ENCODE assay signal across 8 cellular contexts in genomic region chr7:7183061-7183832, GRCh38. TPM values are rescaled to one million over a fixed set of nuclear protein-coding genes. Genes with fewer than 3 reads are reported as not detected.
DNase-seq lines count a peak whose midpoint lies in the region; ATAC-seq, FAIRE-seq and TF ChIP-seq lines count a peak whose summit lies in the region.

No MANE protein-coding gene starts in this region.

- peak; percentile 34 to 52 for DNase-seq in A549 (ENCODE audit: low read depth in 1 of 2, low spot score in 1 of 2)
- peak; percentile 73 for DNase-seq in NCI-H226
- DNase-seq in activated T-cell treated with anti-CD3 and anti-CD28 coated beads, Interleukin-2, amount 50 U/mL, for 72 hours: peak; percentile 51 to 67
- peak; percentile 23 for DNase-seq in fibroblast of gingiva (ENCODE audit: low read depth)
- no peak for DNase-seq in thoracic aorta (ENCODE audit: low spot score)

- CTCF ChIA-PET in A549 (lab: Yijun Ruan, JAX): interaction anchor here (1.0 to 2.6 kb wide), 6 partner anchors 34 to 239 kb away, joined by 4 to 11 read pairs (median 6); no protein-coding TSS in a partner anchor

- no peak for TF ChIP-seq EP300 in A549 (IDR thresholded peaks at IDR 0.05)

- H3K4me3 ChIP-seq in A549: peak overlapping the region; percentile 72
- peak overlapping the region; percentile 93 for H3K4me3 ChIP-seq in thoracic aorta

- H3K9me3 ChIP-seq in A549: no peaks in the 10 kb centered on the region
- H3K9me3 ChIP-seq in thoracic aorta: no peaks in the 10 kb centered on the region

- 8% methylated on average over 9 of the region's 44 CpGs for WGBS in A549 (ENCODE audit: missing lambda C conversion rate)

- POLR2A ChIA-PET in A549 (lab: Yijun Ruan, JAX): interaction anchor here (0.6 to 2.3 kb wide), 4 partner anchors 15 to 242 kb away, joined by 3 to 8 read pairs (median 3); no protein-coding TSS in a partner anchor

- TF ChIP-seq CTCF in A549 (IDR thresholded peaks at IDR 0.05): no peak
- TF ChIP-seq CTCF in nephron (IDR thresholded peaks at IDR 0.05; ENCODE audit: unreplicated experiment in 3 of 3): no peak
- TF ChIP-seq CTCF in thoracic aorta (IDR thresholded peaks at IDR 0.05): no peak

- no peaks in the 10 kb centered on the region for H3K9me3 Mint-ChIP-seq in activated T-cell treated with anti-CD3 and anti-CD28 coated beads, Interleukin-2, amount 50 U/mL, for 72 hours
- no peaks in the 10 kb centered on the region for H3K9me3 Mint-ChIP-seq in nephron

- H3K27ac Mint-ChIP-seq in activated T-cell treated with anti-CD3 and anti-CD28 coated beads, Interleukin-2, amount 50 U/mL, for 72 hours: peak overlapping the region; percentile 96
- peak overlapping the region; percentile 21 to 98 (median 74) for H3K27ac Mint-ChIP-seq in nephron

- no peaks in the 10 kb centered on the region for H3K36me3 ChIP-seq in thoracic aorta

- H3K4me1 ChIP-seq in A549: peaks cover 29% of the 10 kb centered on the region
- peaks cover 10 to 12% of the 10 kb centered on the region in 2 donors for H3K4me1 ChIP-seq in thoracic aorta (ENCODE audit: control insufficient read depth in 1 of 2, low read depth in 2 of 2)

- peak overlapping the region; percentile 88 to 97 for H3K4me3 Mint-ChIP-seq in activated T-cell treated with anti-CD3 and anti-CD28 coated beads, Interleukin-2, amount 50 U/mL, for 72 hours
- peak overlapping the region; percentile 86 to 97 (median 96) for H3K4me3 Mint-ChIP-seq in nephron

- peak overlapping the region; percentile 79 to 92 for H3K27ac ChIP-seq in A549
- peak overlapping the region; percentile 89 to 92 for H3K27ac ChIP-seq in thoracic aorta

- FAIRE-seq in A549 (lab: Jason Lieb, UNC): no peak

- ATAC-seq in A549: peak; percentile 62 to 74
- peak; percentile 29 for ATAC-seq in GM18505 (IDR thresholded peaks at IDR 0.05; ENCODE audit: unreplicated experiment)
- ATAC-seq in HG02973 (IDR thresholded peaks at IDR 0.05; ENCODE audit: unreplicated experiment): peak; percentile 20
- ATAC-seq in activated T-cell treated with anti-CD3 and anti-CD28 coated beads, Interleukin-2, amount 50 U/mL, for 72 hours (replicated peaks in 1 of 2): peak; percentile 36 to 38
- ATAC-seq in thoracic aorta (ENCODE audit: insufficient number of reproducible peaks, low FRiP score, low read depth): peak; percentile 15

- no peaks in the 10 kb centered on the region for H3K27me3 ChIP-seq in thoracic aorta (replicated peaks; ENCODE audit: insufficient read depth)

- H3K4me1 Mint-ChIP-seq in activated T-cell treated with anti-CD3 and anti-CD28 coated beads, Interleukin-2, amount 50 U/mL, for 72 hours (ENCODE audit: low read depth): peaks cover 25% of the 10 kb centered on the region
- peaks cover 21% of the 10 kb centered on the region for H3K4me1 Mint-ChIP-seq in nephron

- peak overlapping the region; percentile 91 for H3K4me2 ChIP-seq in A549

- no peak for TF ChIP-seq RAD21 in A549 (conservative IDR thresholded peaks at IDR 0.05 in 1 of 2, IDR thresholded peaks at IDR 0.05 in 1 of 2)

- TF ChIP-seq POLR2A in A549 (IDR thresholded peaks at IDR 0.05; ENCODE audit: low read length) (no peak; the same call in 1 of the 2 replicates), GM18505 (IDR thresholded peaks at IDR 0.05; ENCODE audit: borderline replicate concordance, extremely low read depth, insufficient read depth, insufficient read length) (peak; percentile 19)

- peaks cover 0 to 1% of the 10 kb centered on the region in 2 donors for H3K36me3 Mint-ChIP-seq in activated T-cell treated with anti-CD3 and anti-CD28 coated beads, Interleukin-2, amount 50 U/mL, for 72 hours (ENCODE audit: insufficient read depth in 2 of 2)
- H3K36me3 Mint-ChIP-seq in nephron (ENCODE audit: low read depth): no peaks in the 10 kb centered on the region

- no peaks in the 10 kb centered on the region for H3K27me3 Mint-ChIP-seq in activated T-cell treated with anti-CD3 and anti-CD28 coated beads, Interleukin-2, amount 50 U/mL, for 72 hours (ENCODE audit: low read depth)
- no peaks in the 10 kb centered on the region for H3K27me3 Mint-ChIP-seq in nephron (ENCODE audit: low read depth)

TF ChIP-seq in A549, 52 proteins besides CTCF, POLR2A, EP300 and RAD21:
- TF ChIP-seq POLR2AphosphoS2 (conservative IDR thresholded peaks at IDR 0.05; ENCODE audit: low read length): no peak
- TF ChIP-seq BHLHE40 (IDR thresholded peaks at IDR 0.05; ENCODE audit: low read depth, low read length): no peak
- TF ChIP-seq TFCP2L1 (CRISPR knock-in tag; IDR thresholded peaks at IDR 0.05): no peak
- no peak for TF ChIP-seq SREBF2 (IDR thresholded peaks at IDR 0.05)
- no peak for TF ChIP-seq MYC (IDR thresholded peaks at IDR 0.05; ENCODE audit: borderline replicate concordance, low read length)
- TF ChIP-seq HEYL (CRISPR knock-in tag; IDR thresholded peaks at IDR 0.05): no peak
- TF ChIP-seq REST (IDR thresholded peaks at IDR 0.05): no peak
- TF ChIP-seq HMGXB4 (CRISPR knock-in tag; IDR thresholded peaks at IDR 0.05; ENCODE audit: borderline replicate concordance): no peak
- no peak for TF ChIP-seq FOXS1 (CRISPR knock-in tag; IDR thresholded peaks at IDR 0.05)

RNA-seq across cellular contexts. Expression of gene C1GALT1, which starts 0.9 kb away (rescaled TPM):
- polyA plus RNA-seq in A549 (2011; rRNA removed) (37.7 and 50.1 TPM in 2 replicates), A549 (2017; fragmentation: RNase III; extraction: RNeasy Plus Mini Kit Qiagen cat#74134 plus additional on column Dnase treatment) (24.1 to 25.1 TPM (median 24.6 TPM) in 3 replicates)
- polyA plus RNA-seq in A549 (2012; cell fraction: cytosol; rRNA removed): 11.0 and 11.2 TPM in 2 replicates
- polyA plus RNA-seq in A549 (2012; cell fraction: nucleus; rRNA removed): 7.5 and 9.6 TPM in 2 replicates
- polyA minus RNA-seq in A549 (2011; rRNA and poly(A)+ RNA removed): 5.9 and 6.3 TPM in 2 replicates
- 10 to 100 TPM; 31.0 to 31.8 TPM for total RNA-seq in activated T-cell treated with anti-CD3 and anti-CD28 coated beads, Interleukin-2, amount 50 U/mL, for 72 hours
- total RNA-seq in thoracic aorta: 10 to 100 TPM in 1 of 2 donors, 1 to 10 TPM in 1; 9.3 to 42.3 TPM

Comparison
In these comparisons a context has a peak if more than half of its experiments do, and no peak if none do; other contexts are left out.
1. ATAC-seq: peak in every context shown above with its lines; median percentile 68 in A549; 37 in activated T-cell treated with anti-CD3 and anti-CD28 coated beads, Interleukin-2, amount 50 U/mL, for 72 hours; 29 in GM18505; 20 in HG02973; 15 in thoracic aorta.